Comparison of ENCODE assay signal across 33 cellular contexts in the genomic region with DNA sequence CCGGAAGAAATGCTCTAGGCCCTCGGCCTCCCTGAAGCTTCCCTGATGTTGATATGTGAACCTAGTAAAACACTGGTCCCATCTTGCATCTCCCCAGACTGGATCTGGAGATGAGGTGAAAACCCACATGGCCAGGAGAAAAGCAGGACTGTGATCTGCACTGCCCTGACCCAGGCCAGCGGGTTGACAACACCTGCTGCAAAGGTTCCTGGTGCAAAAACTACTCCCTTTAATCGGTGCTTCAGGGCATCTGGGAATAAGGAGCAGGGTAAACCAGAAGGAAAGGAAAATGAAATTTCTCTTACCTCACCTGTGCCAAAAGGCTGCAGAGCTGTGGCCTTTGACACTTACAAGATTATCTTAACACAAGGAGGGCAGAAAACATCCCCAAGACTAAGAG. TPM values are rescaled to one million over a fixed set of nuclear protein-coding genes. Genes with fewer than 3 reads are reported as not detected.
A peak's percentile ranks its signal among the peaks of the same experiment; 100 is the strongest.
DNase-seq lines count a peak whose midpoint lies in the region; ATAC-seq, FAIRE-seq and TF ChIP-seq lines count a peak whose summit lies in the region.
"Had no signal": no experiment of that assay in that cellular context is flagged by ENCODE, and none has a peak within 500 bp of the region (broad histone marks: within the 10 kb centered on the region; RNA-seq: fewer than 3 reads in every experiment).

No MANE protein-coding gene starts in this region.

- no peak overlapping the region for H2BK20ac ChIP-seq in H1 (ENCODE audit: low read length)

- no peak overlapping the region for H3K14ac ChIP-seq in H1 (ENCODE audit: insufficient read length)

- peak overlapping the region; percentile 21 for H3K27ac Mint-ChIP-seq in stimulated activated naive CD8-positive, alpha-beta T cell treated with anti-CD3 and anti-CD28 coated beads, Interleukin-15, Interleukin-2, amounts not matched to agents 100 ng/mL and 50 ng/mL, for 24 hours
- H3K27ac Mint-ChIP-seq in mesothelial cell of epicardium = no peak overlapping the region
- H3K27ac Mint-ChIP-seq: activated CD4-positive, alpha-beta T cell treated with anti-CD3 and anti-CD28 coated beads, Interleukin-2, amount 10 ng/mL, durations not matched to agents 24 days and 14 days; activated naive CD8-positive, alpha-beta T cell treated with anti-CD3 and anti-CD28 coated beads, Interleukin-2, amount 10 ng/mL, durations not matched to agents 7 days and 5 days; CD8-positive, alpha-beta T cell had no signal

- H2BK12ac ChIP-seq in H1 (ENCODE audit: low read depth, low read length) = no peak overlapping the region

- peaks cover 3% of the 10 kb centered on the region for H3K4me1 Mint-ChIP-seq in stimulated activated naive CD8-positive, alpha-beta T cell treated with anti-CD3 and anti-CD28 coated beads, Interleukin-15, Interleukin-2, amounts not matched to agents 100 ng/mL and 50 ng/mL, for 24 hours (ENCODE audit: low read depth)
- peaks cover 32% of the 10 kb centered on the region for H3K4me1 Mint-ChIP-seq in mesothelial cell of epicardium

- CTCF ChIA-PET in H1 (lab: Charles Lee; ENCODE audit: partially characterized antibody) = interaction anchor here (0.6 to 1.3 kb wide), 2 partner anchors 21 to 56 kb away, joined by 3 to 4 read pairs; no protein-coding TSS in a partner anchor

- H3K9me3 ChIP-seq in H1 (ENCODE audit: insufficient read depth in 2 of 2, low read depth in 1 of 2, low read length in 1 of 2) = no peaks in the 10 kb centered on the region
- no peaks in the 10 kb centered on the region for H3K9me3 ChIP-seq in neutrophil
- H3K9me3 ChIP-seq: A549, ascending aorta, HAP-1, SJCRH30 had no signal

- no peak overlapping the region for H3K4me3 ChIP-seq in H1 (ENCODE audit: extremely low read depth in 1 of 4, insufficient read depth in 2 of 4, low read depth in 3 of 4, low read length in 4 of 4)
- H3K4me3 ChIP-seq in neutrophil (ENCODE audit: low read depth in 1 of 2, low read length in 1 of 2) = no peak overlapping the region
- H3K4me3 ChIP-seq: A549, ascending aorta, coronary artery, HAP-1, SJCRH30 had no signal

- no peak overlapping the region for H4K91ac ChIP-seq in H1 (replicated peaks; ENCODE audit: insufficient read length, low read length)

- H3K18ac ChIP-seq in H1 (ENCODE audit: extremely low read depth, low read length) = no peak overlapping the region

- no peak overlapping the region; the same call in 1 of the 2 replicates for H2BK5ac ChIP-seq in H1 (ENCODE audit: low read depth, low read length)

- H3K23ac ChIP-seq in H1 (ENCODE audit: insufficient read length) = no peak overlapping the region

- H4K5ac ChIP-seq in H1 (ENCODE audit: insufficient read length, low read depth, low read length) = peak overlapping the region; percentile 52

- no peak for TF ChIP-seq CTCF in H1 (IDR thresholded peaks at IDR 0.05; ENCODE audit: control extremely low read depth in 1 of 3, insufficient read depth in 1 of 3, low read depth in 1 of 3, low read length in 3 of 3)
- no peak for TF ChIP-seq CTCF in neutrophil (IDR thresholded peaks at IDR 0.05)
- no peak for TF ChIP-seq CTCF in mesothelial cell of epicardium (IDR thresholded peaks at IDR 0.05; ENCODE audit: unreplicated experiment)

- TF ChIP-seq RAD21 in H1 (IDR thresholded peaks at IDR 0.05 in 1 of 2, conservative IDR thresholded peaks at IDR 0.05 in 1 of 2; ENCODE audit: low read depth in 2 of 2, low read length in 2 of 2) = no peak

- H3K27ac ChIP-seq in H1 (ENCODE audit: low read depth, low read length) = no peak overlapping the region
- peak overlapping the region; percentile 57 for H3K27ac ChIP-seq in neutrophil
- H3K27ac ChIP-seq: A549, ascending aorta, coronary artery, KMS-11, SJCRH30 had no signal

- no peak overlapping the region for H2AFZ ChIP-seq in H1 (ENCODE audit: low read length)

- 85% methylated on average over 4 of the region's 4 CpGs; no CpG with 5 or more reads in 1 of the 2 experiments for WGBS in H1 (ENCODE audit: extremely low coverage in 1 of 2, insufficient coverage in 1 of 2, insufficient read length in 1 of 2, insufficient replicate concordance in 2 of 2, low coverage in 1 of 2, low lambda C conversion rate in 2 of 2, missing lambda C conversion rate in 1 of 2), 2 experiments

- H2AK5ac ChIP-seq in H1 (ENCODE audit: low read depth, low read length) = no peak overlapping the region

- peaks cover 2% of the 10 kb centered on the region for H3K79me1 ChIP-seq in H1 (ENCODE audit: low read depth, low read length)

- H3K9ac ChIP-seq in H1 (replicated peaks in 1 of 4; ENCODE audit: extremely low read depth in 1 of 4, low read depth in 3 of 4, low read length in 3 of 4) = no peak overlapping the region
- H3K9ac ChIP-seq: KMS-11 had no signal

- TF ChIP-seq POLR2A in H1 (IDR thresholded peaks at IDR 0.05; ENCODE audit: control extremely low read depth in 1 of 2, low read depth in 2 of 2, low read length in 2 of 2) = no peak

- no peak for DNase-seq in stimulated activated naive CD8-positive, alpha-beta T cell treated with anti-CD3 and anti-CD28 coated beads, Interleukin-15, Interleukin-2, amounts not matched to agents 100 U/mL and 50 U/mL, for 24 hours
- DNase-seq in H1 (ENCODE audit: low read depth in 1 of 2, low spot score in 2 of 2) (no peak), mesothelial cell of epicardium (ENCODE audit: low spot score in 2 of 2, unreplicated experiment in 2 of 2) (no peak)
- DNase-seq: activated CD4-positive, alpha-beta T cell treated with anti-CD3 and anti-CD28 coated beads, Interleukin-2, amount 10 ng/mL, durations not matched to agents 24 days and 14 days; activated effector memory CD4-positive, alpha-beta T cell treated with anti-CD3 and anti-CD28 coated beads, Interleukin-2, amount 50 U/mL, for 16 hours; activated naive CD8-positive, alpha-beta T cell treated with anti-CD3 and anti-CD28 coated beads, Interleukin-2, amount 10 ng/mL, durations not matched to agents 7 days and 5 days; activated T-cell treated with anti-CD3 and anti-CD28 coated beads, Interleukin-2, amount 50 U/mL, for 1 hour; CD8-positive, alpha-beta T cell; DMS 273 treated with DMSO at 0.1 percent for 48 hours; effector memory CD4-positive, alpha-beta T cell; EL; MM.1S; NCI-H1436; NCI-H2081; NCI-H2227 treated with DMSO at 0.1 percent for 48 hours; NCI-H748 treated with DMSO at 0.1 percent for 48 hours; nucleus accumbens; SJCRH30; stimulated activated CD4-positive, alpha-beta T cell treated with anti-CD3 and anti-CD28 coated beads, Interleukin-15, amount 100 ng/mL, for 24 hours; stimulated activated CD4-positive, alpha-beta T cell treated with anti-CD3 and anti-CD28 coated beads, Interleukin-4, amount 100 ng/mL, for 4 hours had no signal

- H2BK15ac ChIP-seq in H1 (ENCODE audit: low read length) = 0 out of 2 replicates have a peak overlapping the region, but pooled peaks have one; percentile 46

- H2BK120ac ChIP-seq in H1 (replicated peaks; ENCODE audit: low read depth, low read length) = peak overlapping the region; percentile 10

- no peak overlapping the region for H4K8ac ChIP-seq in H1 (ENCODE audit: extremely low read depth, insufficient read depth, low read length)

- H4K20me1 ChIP-seq in H1 (replicated peaks in 1 of 2; ENCODE audit: control insufficient read depth in 1 of 2, insufficient read depth in 2 of 2, low read length in 2 of 2) = peaks cover 0 to 13% of the 10 kb centered on the region in 2 experiments

- H3K36me3 Mint-ChIP-seq in stimulated activated naive CD8-positive, alpha-beta T cell treated with anti-CD3 and anti-CD28 coated beads, Interleukin-15, Interleukin-2, amounts not matched to agents 100 ng/mL and 50 ng/mL, for 24 hours (ENCODE audit: low read depth) = no peaks in the 10 kb centered on the region
- no peaks in the 10 kb centered on the region for H3K36me3 Mint-ChIP-seq in mesothelial cell of epicardium
- H3K36me3 Mint-ChIP-seq: activated naive CD8-positive, alpha-beta T cell treated with anti-CD3 and anti-CD28 coated beads, Interleukin-2, amount 10 ng/mL, durations not matched to agents 7 days and 5 days had no signal

- no peak overlapping the region for H3K4me3 Mint-ChIP-seq in stimulated activated naive CD8-positive, alpha-beta T cell treated with anti-CD3 and anti-CD28 coated beads, Interleukin-15, Interleukin-2, amounts not matched to agents 100 ng/mL and 50 ng/mL, for 24 hours
- no peak overlapping the region for H3K4me3 Mint-ChIP-seq in mesothelial cell of epicardium
- H3K4me3 Mint-ChIP-seq: activated CD4-positive, alpha-beta T cell treated with anti-CD3 and anti-CD28 coated beads, Interleukin-2, amount 10 ng/mL, durations not matched to agents 24 days and 14 days; activated naive CD8-positive, alpha-beta T cell treated with anti-CD3 and anti-CD28 coated beads, Interleukin-2, amount 10 ng/mL, durations not matched to agents 7 days and 5 days; CD8-positive, alpha-beta T cell had no signal

- H3K27me3 Mint-ChIP-seq in stimulated activated naive CD8-positive, alpha-beta T cell treated with anti-CD3 and anti-CD28 coated beads, Interleukin-15, Interleukin-2, amounts not matched to agents 100 ng/mL and 50 ng/mL, for 24 hours = no peaks in the 10 kb centered on the region
- H3K27me3 Mint-ChIP-seq in mesothelial cell of epicardium (ENCODE audit: low read depth) = no peaks in the 10 kb centered on the region
- H3K27me3 Mint-ChIP-seq: activated CD4-positive, alpha-beta T cell treated with anti-CD3 and anti-CD28 coated beads, Interleukin-2, amount 10 ng/mL, durations not matched to agents 24 days and 14 days; activated naive CD8-positive, alpha-beta T cell treated with anti-CD3 and anti-CD28 coated beads, Interleukin-2, amount 10 ng/mL, durations not matched to agents 7 days and 5 days had no signal

- POLR2A ChIA-PET in H1 (lab: Charles Lee; ENCODE audit: partially characterized antibody) = interaction anchor here (1.0 to 2.9 kb wide), 3 partner anchors 18 to 69 kb away, joined by 3 to 13 read pairs (median 3); a partner anchor contains a TSS

- no peaks in the 10 kb centered on the region for H3K9me3 Mint-ChIP-seq in stimulated activated naive CD8-positive, alpha-beta T cell treated with anti-CD3 and anti-CD28 coated beads, Interleukin-15, Interleukin-2, amounts not matched to agents 100 ng/mL and 50 ng/mL, for 24 hours
- no peaks in the 10 kb centered on the region for H3K9me3 Mint-ChIP-seq in mesothelial cell of epicardium
- H3K9me3 Mint-ChIP-seq: activated CD4-positive, alpha-beta T cell treated with anti-CD3 and anti-CD28 coated beads, Interleukin-2, amount 10 ng/mL, durations not matched to agents 24 days and 14 days; activated naive CD8-positive, alpha-beta T cell treated with anti-CD3 and anti-CD28 coated beads, Interleukin-2, amount 10 ng/mL, durations not matched to agents 7 days and 5 days; CD8-positive, alpha-beta T cell had no signal

- no peaks in the 10 kb centered on the region for H3K36me3 ChIP-seq in H1 (ENCODE audit: control insufficient read depth in 2 of 4, insufficient read depth in 4 of 4, low read length in 3 of 4)
- no peaks in the 10 kb centered on the region for H3K36me3 ChIP-seq in neutrophil
- H3K36me3 ChIP-seq: ascending aorta, HAP-1, SJCRH30 had no signal

- TF ChIP-seq EP300 in H1 (IDR thresholded peaks at IDR 0.05; ENCODE audit: borderline replicate concordance in 1 of 2, low read depth in 2 of 2, low read length in 2 of 2) = no peak

- H3K56ac ChIP-seq in H1 (replicated peaks; ENCODE audit: insufficient read length, low read depth, low read length) = no peak overlapping the region

- ATAC-seq in stimulated activated naive CD8-positive, alpha-beta T cell treated with anti-CD3 and anti-CD28 coated beads, Interleukin-15, Interleukin-2, amounts not matched to agents 100 U/mL and 50 U/mL, for 24 hours = no peak
- no peak for ATAC-seq in GM19455 (IDR thresholded peaks at IDR 0.05; ENCODE audit: unreplicated experiment)
- ATAC-seq in GM18873 (IDR thresholded peaks at IDR 0.05; ENCODE audit: low FRiP score, unreplicated experiment) = no peak
- no peak for ATAC-seq in GM18520 (IDR thresholded peaks at IDR 0.05; ENCODE audit: unreplicated experiment)
- ATAC-seq: A549; CD8-positive, alpha-beta T cell; left lobe of liver had no signal

- no peaks in the 10 kb centered on the region for H3K23me2 ChIP-seq in H1 (ENCODE audit: low read depth, low read length)

- H3K79me2 ChIP-seq in H1 (ENCODE audit: control insufficient read depth in 1 of 2, insufficient read depth in 2 of 2, low read length in 2 of 2) = peaks cover 8 to 62% of the 10 kb centered on the region in 2 experiments

- FAIRE-seq in H1 (lab: Jason Lieb, UNC) = no peak
- FAIRE-seq: A549, GM18507, HTR-8/SVneo had no signal

- H3K4me1 ChIP-seq in H1 (replicated peaks in 1 of 4; ENCODE audit: control insufficient read depth in 3 of 4, insufficient read depth in 4 of 4, low read length in 3 of 4) = peaks cover 0 to 19% (median 5%) of the 10 kb centered on the region in 4 experiments; a peak in 5 of 7 replicates
- H3K4me1 ChIP-seq in neutrophil (ENCODE audit: control insufficient read depth in 1 of 2, insufficient read depth in 1 of 2, low read depth in 1 of 2, low read length in 1 of 2) = peaks cover 0 to 4% of the 10 kb centered on the region in 2 experiments

- H3K4ac ChIP-seq in H1 (replicated peaks; ENCODE audit: insufficient read length, low read depth, low read length) = no peak overlapping the region

- H3K27me3 ChIP-seq in H1 (replicated peaks in 1 of 4; ENCODE audit: control insufficient read depth in 3 of 4, extremely low read depth in 1 of 4, insufficient read depth in 3 of 4, low read length in 3 of 4) = no peaks in the 10 kb centered on the region
- no peaks in the 10 kb centered on the region for H3K27me3 ChIP-seq in neutrophil
- H3K27me3 ChIP-seq: ascending aorta, SJCRH30 had no signal

- H3K4me2 ChIP-seq in H1 (ENCODE audit: insufficient read depth in 1 of 2, low read depth in 2 of 2, low read length in 2 of 2) = peak overlapping the region in 1 of 2 experiments; percentile 27; a peak in 3 of 4 replicates
- H3K4me2 ChIP-seq: A549, KMS-11 had no signal

RNA-seq across cellular contexts. Expression of a gene that starts 30.6 kb away (rescaled TPM):
- total RNA-seq in H1 (2021; fragmentation: NEBNext Ultra II Directional; extraction: Animal tissue kit (Norgen Biotek cat#: 25700)) = 62.6 and 64.2 TPM in 2 replicates
- 44.8 and 57.8 TPM in 2 replicates for polyA plus RNA-seq in H1 (2011; rRNA removed)
- polyA plus RNA-seq in H1 (2011; cell fraction: cytosol; rRNA removed) = 73.7 TPM
- 60.0 TPM for polyA plus RNA-seq in H1 (2011; cell fraction: nucleus; rRNA removed)
- 48.4 to 49.4 TPM (median 48.9 TPM) in 4 replicates for polyA plus RNA-seq in H1 (2012, experiment 1 of 2)
- 18.3 TPM for polyA plus RNA-seq in H1 (2012, experiment 2 of 2)
- 32.1 TPM for polyA plus RNA-seq in H1 (2013, experiment 1 of 2)
- 31.1 TPM for polyA plus RNA-seq in H1 (2013, experiment 2 of 2)
- polyA minus RNA-seq in H1 (2011; rRNA and poly(A)+ RNA removed) = 34.2 and 37.0 TPM in 2 replicates
- polyA minus RNA-seq in H1 (2011; cell fraction: cytosol; rRNA and poly(A)+ RNA removed) = 19.7 TPM
- polyA minus RNA-seq in H1 (2011; cell fraction: nucleus; rRNA and poly(A)+ RNA removed) = 19.7 TPM
- 54.5 to 58.7 TPM (median 56.6 TPM) in 3 replicates for total RNA-seq in mesothelial cell of epicardium
